In genomic region chr5:95924720-95925119, GRCh38 we compare ENCODE assay signal across 10 cellular contexts. TPM values are rescaled to one million over a fixed set of nuclear protein-coding genes. Genes with fewer than 3 reads are reported as not detected.
DNase-seq lines count a peak whose midpoint lies in the region; ATAC-seq, FAIRE-seq and TF ChIP-seq lines count a peak whose summit lies in the region.
"Had no signal": no experiment of that assay in that cellular context is flagged by ENCODE, and none has a peak within 500 bp of the region (broad histone marks: within the 10 kb centered on the region; RNA-seq: fewer than 3 reads in every experiment).

No MANE protein-coding gene starts in this region.

- no peak for ATAC-seq in GM18511 (IDR thresholded peaks at IDR 0.05; ENCODE audit: unreplicated experiment)
- ATAC-seq in activated naive CD4-positive, alpha-beta T cell treated with anti-CD3 and anti-CD28 coated beads, Interleukin-2, amount 50 U/mL, for 72 hours: no peak
- ATAC-seq: Panc1 had no signal

- peaks cover 11% of the 10 kb centered on the region for H3K36me3 ChIP-seq in bronchial epithelial cell (ENCODE audit: control insufficient read depth, insufficient read depth, low read length)

- peaks cover 45% of the 10 kb centered on the region for H3K4me1 Mint-ChIP-seq in progenitor cell of endocrine pancreas (ENCODE audit: low read depth)

- TF ChIP-seq CTCF in bronchial epithelial cell (IDR thresholded peaks at IDR 0.05; ENCODE audit: insufficient read depth, low read length, severe bottlenecking): no peak
- no peak for TF ChIP-seq CTCF in progenitor cell of endocrine pancreas (IDR thresholded peaks at IDR 0.05; ENCODE audit: unreplicated experiment)

- H3K27ac Mint-ChIP-seq in progenitor cell of endocrine pancreas: peak overlapping the region; percentile 59
- no peak overlapping the region for H3K27ac Mint-ChIP-seq in activated naive CD4-positive, alpha-beta T cell treated with anti-CD3 and anti-CD28 coated beads, Interleukin-2, amount 50 U/mL, for 72 hours

- H3K27me3 Mint-ChIP-seq in progenitor cell of endocrine pancreas: no peaks in the 10 kb centered on the region

- no peak overlapping the region for H3K4me3 ChIP-seq in bronchial epithelial cell (ENCODE audit: low read depth, low read length)

- H3K9me3 Mint-ChIP-seq in progenitor cell of endocrine pancreas (ENCODE audit: low read depth): no peaks in the 10 kb centered on the region
- H3K9me3 Mint-ChIP-seq in activated naive CD4-positive, alpha-beta T cell treated with anti-CD3 and anti-CD28 coated beads, Interleukin-2, amount 50 U/mL, for 72 hours: no peaks in the 10 kb centered on the region

- H3K27me3 ChIP-seq in bronchial epithelial cell (ENCODE audit: control insufficient read depth, insufficient read depth, low read length): no peaks in the 10 kb centered on the region

- H3K36me3 Mint-ChIP-seq in progenitor cell of endocrine pancreas (ENCODE audit: insufficient read depth): peaks cover 14% of the 10 kb centered on the region
- peaks cover 0 to 40% of the 10 kb centered on the region in 2 donors for H3K36me3 Mint-ChIP-seq in activated naive CD4-positive, alpha-beta T cell treated with anti-CD3 and anti-CD28 coated beads, Interleukin-2, amount 50 U/mL, for 72 hours

- no peak for DNase-seq in GM19239 (ENCODE audit: insufficient read length, low spot score)
- DNase-seq in HuH-7.5 (ENCODE audit: low spot score): peak; percentile 11
- DNase-seq in bronchial epithelial cell (ENCODE audit: low read depth): peak; percentile 96
- DNase-seq in progenitor cell of endocrine pancreas (ENCODE audit: low spot score, unreplicated experiment): no peak
- DNase-seq in OCI-M2 (lab: John Stamatoyannopoulos, UW; ENCODE audit: unreplicated experiment): no peak
- no peak for DNase-seq in RCC 7860 (ENCODE audit: low spot score)
- DNase-seq in activated naive CD4-positive, alpha-beta T cell treated with anti-CD3 and anti-CD28 coated beads, Interleukin-2, amount 50 U/mL, for 72 hours (ENCODE audit: low spot score in 2 of 2): no peak
- DNase-seq: effector CD4-positive, alpha-beta T cell had no signal

- FAIRE-seq in GM19239 (lab: Jason Lieb, UNC) (peak; percentile 84), bronchial epithelial cell (lab: Jason Lieb, UNC) (no peak), RCC 7860 (lab: Jason Lieb, UNC) (no peak)

- H3K4me3 Mint-ChIP-seq in progenitor cell of endocrine pancreas (ENCODE audit: low read depth): no peak overlapping the region

RNA-seq across cellular contexts. Expression of gene ELL2, which starts 36.9 kb away (rescaled TPM):
- total RNA-seq in bronchial epithelial cell: 76.3 and 146 TPM in 2 replicates
- 124 and 145 TPM in 2 replicates for total RNA-seq in progenitor cell of endocrine pancreas
- 100 to 1,000 TPM in 1 of 2 donors, 10 to 100 TPM in 1; 41.1 to 110 TPM for total RNA-seq in activated naive CD4-positive, alpha-beta T cell treated with anti-CD3 and anti-CD28 coated beads, Interleukin-2, amount 50 U/mL, for 72 hours

Comparison
In these comparisons a context has a peak if more than half of its experiments do, and no peak if none do; other contexts are left out.
1. DNase-seq: peak in HuH-7.5 (single experiment) and bronchial epithelial cell (single experiment); none in GM19239 (single experiment), progenitor cell of endocrine pancreas (single experiment), OCI-M2 (single experiment), RCC 7860 (single experiment) and activated naive CD4-positive, alpha-beta T cell treated with anti-CD3 and anti-CD28 coated beads, Interleukin-2, amount 50 U/mL, for 72 hours (0 of 2).